18 cellular contexts compared by ENCODE assay signal in the genomic region with DNA sequence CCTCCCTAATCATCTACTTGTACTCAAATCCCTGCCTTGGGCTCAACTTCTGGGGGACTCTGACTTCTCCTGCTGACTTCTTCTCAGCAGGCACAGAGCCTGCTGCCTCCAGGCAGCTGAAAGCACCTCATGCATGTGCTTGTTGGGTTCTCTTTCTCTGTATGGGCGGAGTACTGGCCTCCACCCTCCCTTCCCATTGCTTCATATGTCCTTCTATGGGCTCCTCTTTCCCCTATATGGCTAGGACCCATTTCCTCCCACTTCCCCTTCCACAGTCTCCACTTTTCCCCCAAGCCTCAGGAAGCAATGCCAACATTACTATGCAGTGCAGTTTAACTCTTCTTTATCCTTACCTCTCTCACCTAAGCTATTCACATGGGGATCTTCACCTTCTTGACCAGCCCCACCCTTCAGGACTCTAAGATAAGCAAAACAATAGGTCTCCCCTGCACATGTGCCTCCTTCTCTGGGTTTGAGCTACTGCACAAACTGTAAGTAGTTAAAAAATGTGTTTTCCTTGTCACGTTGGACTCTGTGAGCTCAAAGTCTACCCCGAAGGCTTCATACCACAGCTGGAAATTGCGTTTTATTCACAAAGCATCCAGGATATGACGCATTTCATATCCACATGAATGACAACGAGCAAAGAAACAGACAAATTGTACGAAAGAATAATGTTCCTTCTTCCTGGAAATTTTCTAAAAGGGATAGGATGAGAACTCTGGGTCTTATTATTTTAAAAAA.
"Had no signal": no experiment of that assay in that cellular context is flagged by ENCODE, and none has a peak within 500 bp of the region (broad histone marks: within the 10 kb centered on the region; RNA-seq: fewer than 3 reads in every experiment).

No MANE protein-coding gene starts in this region.

- DNase-seq: activated CD4-positive, alpha-beta T cell treated with anti-CD3 and anti-CD28 coated beads, Interleukin-2, amount 10 ng/mL, durations not matched to agents 7 days and 5 days; activated CD4-positive, CD25-positive, alpha-beta regulatory T cell; activated naive CD8-positive, alpha-beta T cell treated with anti-CD3 and anti-CD28 coated beads, Interleukin-2, amount 50 U/mL, for 24 hours; aorta; effector memory CD4-positive, alpha-beta T cell; islet precursor cell; mesenchymal stem cell; natural killer cell; nucleus accumbens; stimulated activated CD4-positive, alpha-beta T cell treated with anti-CD3 and anti-CD28 coated beads, Interleukin-4, amount 100 ng/mL, for 1 hour; stimulated activated naive CD4-positive, alpha-beta T cell; T-helper 2 cell; tibial artery; uterus had no signal

- H3K4me3 ChIP-seq: gastroesophageal sphincter, tibial artery, uterus had no signal

- H3K27ac ChIP-seq: gastroesophageal sphincter, tibial artery, uterus had no signal

- H3K9me3 Mint-ChIP-seq: activated CD4-positive, alpha-beta T cell treated with anti-CD3 and anti-CD28 coated beads, Interleukin-2, amount 10 ng/mL, durations not matched to agents 7 days and 5 days; activated naive CD8-positive, alpha-beta T cell treated with anti-CD3 and anti-CD28 coated beads, Interleukin-2, amount 50 U/mL, for 24 hours; activated T-helper 1 cell treated with anti-CD3 and anti-CD28 coated beads, Interleukin-12 subunit alpha, Interleukin-12 subunit beta, Interleukin-2, Interleukin-4 antibody, amounts not matched to agents 30 ng/mL and 10 ng/mL and 1 ng/mL, durations not matched to agents 14 hours and 24 hours and 36 hours; dendritic cell treated with granulocyte-macrophage colony-stimulating factor and Interleukin-4, amounts not matched to agents 40 ng/mL and 50 ng/mL, for 4 days; natural killer cell had no signal

- H3K27ac Mint-ChIP-seq: activated CD4-positive, alpha-beta T cell treated with anti-CD3 and anti-CD28 coated beads, Interleukin-2, amount 10 ng/mL, durations not matched to agents 7 days and 5 days; activated naive CD8-positive, alpha-beta T cell treated with anti-CD3 and anti-CD28 coated beads, Interleukin-2, amount 50 U/mL, for 24 hours; activated T-helper 1 cell treated with anti-CD3 and anti-CD28 coated beads, Interleukin-12 subunit alpha, Interleukin-12 subunit beta, Interleukin-2, Interleukin-4 antibody, amounts not matched to agents 30 ng/mL and 10 ng/mL and 1 ng/mL, durations not matched to agents 14 hours and 24 hours and 36 hours; dendritic cell treated with granulocyte-macrophage colony-stimulating factor and Interleukin-4, amounts not matched to agents 40 ng/mL and 50 ng/mL, for 4 days had no signal

- ATAC-seq: activated naive CD8-positive, alpha-beta T cell treated with anti-CD3 and anti-CD28 coated beads, Interleukin-2, amount 50 U/mL, for 24 hours; gastroesophageal sphincter; left lobe of liver; natural killer cell had no signal

- H3K36me3 ChIP-seq: uterus had no signal

- H3K9me3 ChIP-seq: gastroesophageal sphincter, tibial artery, uterus had no signal

- H3K36me3 Mint-ChIP-seq: natural killer cell had no signal

- H3K4me1 ChIP-seq: uterus had no signal

- H3K27me3 ChIP-seq: gastroesophageal sphincter, tibial artery, uterus had no signal
